Comparison of ENCODE assay signal across 11 cellular contexts in the genomic region with DNA sequence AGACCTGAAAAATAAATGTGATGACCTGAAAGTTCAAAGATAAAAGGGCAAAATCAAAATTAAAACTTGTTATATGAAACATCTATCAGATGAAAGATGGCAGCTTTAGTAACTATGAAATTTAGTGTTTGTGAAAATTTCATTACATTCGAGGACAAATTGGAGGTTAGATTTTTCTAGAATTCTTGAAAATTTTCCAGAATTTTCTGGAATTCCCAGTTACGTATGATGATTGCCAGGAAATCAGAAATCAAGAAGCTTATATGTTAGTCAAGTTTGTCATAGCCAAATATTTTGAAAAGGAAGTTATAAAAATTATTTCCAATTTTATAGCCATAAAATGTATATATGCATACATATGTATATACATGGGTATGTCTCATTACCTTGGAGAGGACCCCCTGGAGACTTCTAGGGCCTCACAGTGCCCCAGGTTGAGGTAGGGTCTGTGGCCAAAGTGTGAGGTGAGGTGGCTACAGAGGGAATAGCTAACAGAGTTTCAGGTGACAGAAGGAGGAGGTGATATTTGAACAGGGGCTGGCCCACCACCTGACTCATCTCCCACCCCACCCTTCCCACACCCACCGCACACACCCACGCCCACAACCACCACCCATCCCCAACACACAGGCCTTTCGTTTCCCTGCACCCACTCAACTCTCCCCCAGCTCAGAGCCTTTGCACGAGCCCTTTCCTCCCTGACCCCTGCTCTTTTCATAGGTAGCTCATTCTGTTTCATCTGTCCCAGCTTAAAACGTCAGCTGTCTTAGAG. TPM values are rescaled to one million over a fixed set of nuclear protein-coding genes. Genes with fewer than 3 reads are reported as not detected.
DNase-seq lines count a peak whose midpoint lies in the region; TF ChIP-seq lines count a peak whose summit lies in the region.
"Had no signal": no experiment of that assay in that cellular context is flagged by ENCODE, and none has a peak within 500 bp of the region (broad histone marks: within the 10 kb centered on the region; RNA-seq: fewer than 3 reads in every experiment).

No MANE protein-coding gene starts in this region.

- in situ Hi-C loops in transverse colon (cut with MboI; ENCODE audit: low pct_ligation_motif_present in 1 of 4, low pct_unique_long_range_greater_than_20kb in 1 of 4, low sequenced_read_pairs in 3 of 4), result no loop called here

- TF ChIP-seq POLR2A in transverse colon (IDR thresholded peaks at IDR 0.05), result no peak

- H3K36me3 ChIP-seq in transverse colon, result no peaks in the 10 kb centered on the region
- H3K36me3 ChIP-seq: esophagus muscularis mucosa had no signal

- peak; percentile 53 for DNase-seq in GM12864 (ENCODE audit: low read depth)
- DNase-seq in activated CD4-positive, CD25-positive, alpha-beta regulatory T cell treated with anti-CD3 and anti-CD28 coated beads, Interleukin-2, amount 50 U/mL, for 72 hours, result peak; percentile 52
- DNase-seq in activated gamma-delta T cell treated with Interleukin-2 at 50 U/mL for 16 hours, result peak; percentile 63
- peak in 2 of 3 experiments; percentile 35 to 53 for DNase-seq in stimulated activated CD4-positive, alpha-beta T cell treated with anti-CD3 and anti-CD28 coated beads, TNF-alpha, amount 100 ng/mL, for 4 hours (ENCODE audit: low read depth in 3 of 3)
- no peak for DNase-seq in putamen (ENCODE audit: low spot score)
- DNase-seq in GOT3 (lab: John Stamatoyannopoulos, UW), result no peak
- DNase-seq in effector CD4-positive, alpha-beta T cell, result no peak
- no peak for DNase-seq in transverse colon
- DNase-seq: caudate nucleus, NCI-H446 had no signal

- TF ChIP-seq CTCF in GM12864 (IDR thresholded peaks at IDR 0.05; ENCODE audit: low read depth, low read length, missing control alignments) (no peak), transverse colon (IDR thresholded peaks at IDR 0.05) (no peak)

- H3K27ac ChIP-seq in transverse colon, result no peak overlapping the region
- H3K27ac ChIP-seq: esophagus muscularis mucosa had no signal

- H3K27me3 ChIP-seq in transverse colon, result no peaks in the 10 kb centered on the region
- H3K27me3 ChIP-seq: esophagus muscularis mucosa had no signal

- WGBS in transverse colon (ENCODE audit: low coverage in 1 of 2), 2 donors, result 58 to 71% methylated on average over 3 to 7 of the region's 7 CpGs

- peaks cover 4 to 6% (median 5%) of the 10 kb centered on the region in 4 donors for H3K4me1 ChIP-seq in transverse colon

- intact Hi-C loops in transverse colon (cut with DNase I; ENCODE audit: low total_unique reads), result loop anchor here (10.0 kb wide), 1 partner anchor 107 kb away; no protein-coding TSS in a partner anchor

- no peak for TF ChIP-seq EP300 in transverse colon (IDR thresholded peaks at IDR 0.05; ENCODE audit: low read depth)

- H3K4me3 ChIP-seq in GM12864 (ENCODE audit: low read depth, low read length) (no peak overlapping the region), transverse colon (no peak overlapping the region)
- H3K4me3 ChIP-seq: esophagus muscularis mucosa had no signal

- no peaks in the 10 kb centered on the region for H3K9me3 ChIP-seq in transverse colon
- H3K9me3 ChIP-seq: esophagus muscularis mucosa had no signal

RNA-seq across cellular contexts. Expression of gene C10orf105, which starts 21.5 kb away (rescaled TPM):
- total RNA-seq in transverse colon, result under 1 TPM in 1 of 4 donors, not detected in 3; 0.16 TPM

Comparison
In these comparisons a context has a peak if more than half of its experiments do, and no peak if none do; other contexts are left out.
1. DNase-seq: peak in GM12864 (single experiment), activated CD4-positive, CD25-positive, alpha-beta regulatory T cell treated with anti-CD3 and anti-CD28 coated beads, Interleukin-2, amount 50 U/mL, for 72 hours (single experiment), activated gamma-delta T cell treated with Interleukin-2 at 50 U/mL for 16 hours (single experiment) and stimulated activated CD4-positive, alpha-beta T cell treated with anti-CD3 and anti-CD28 coated beads, TNF-alpha, amount 100 ng/mL, for 4 hours (2 of 3); none in putamen (single experiment), GOT3 (single experiment), effector CD4-positive, alpha-beta T cell (single experiment) and transverse colon (single experiment).